In the genomic region with DNA sequence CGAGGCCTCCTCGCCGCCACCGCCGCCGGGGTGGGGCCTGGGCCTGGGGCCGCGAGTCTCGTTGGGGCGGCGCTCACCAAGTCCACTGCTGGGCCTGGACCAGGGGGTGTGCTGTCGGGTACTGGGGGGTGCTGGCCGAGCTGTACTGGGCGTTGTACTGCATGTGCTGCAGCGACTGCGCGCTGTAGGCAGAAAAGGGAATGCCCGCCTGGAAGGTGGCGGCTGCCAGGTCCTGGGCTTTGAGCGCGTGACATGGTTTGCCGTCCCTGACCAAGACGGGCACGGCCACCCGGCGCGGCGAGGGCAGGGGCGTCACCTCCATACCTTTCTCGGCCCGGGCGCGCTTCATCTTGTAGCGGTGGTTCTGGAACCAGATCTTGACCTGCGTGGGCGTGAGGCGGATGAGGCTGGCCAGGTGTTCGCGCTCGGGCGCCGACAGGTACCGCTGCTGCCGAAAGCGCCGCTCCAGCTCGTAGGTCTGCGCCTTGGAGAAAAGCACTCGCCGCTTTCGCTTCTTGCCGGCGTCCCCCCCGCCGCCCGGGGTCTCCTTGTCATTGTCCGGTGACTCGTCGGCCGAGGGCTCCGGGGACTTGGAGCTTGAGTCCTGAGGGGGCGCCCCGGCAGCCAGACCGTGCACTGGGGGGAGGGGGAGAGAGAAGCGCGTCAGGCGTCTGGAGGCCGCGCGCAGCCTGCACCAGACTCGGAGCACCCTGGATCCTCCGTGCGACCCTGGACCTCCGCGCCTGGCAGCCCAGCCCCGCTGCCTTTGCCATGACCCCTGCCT, we compare ENCODE assay signal across 1 cellular context.
TF ChIP-seq lines count a peak whose summit lies in the region.

No MANE protein-coding gene starts in this region.

TF ChIP-seq in GM12878, 131 proteins besides CTCF, POLR2A, EP300 and RAD21:
- no peak for TF ChIP-seq JUNB (IDR thresholded peaks at IDR 0.05)
- TF ChIP-seq, protein P1, sequence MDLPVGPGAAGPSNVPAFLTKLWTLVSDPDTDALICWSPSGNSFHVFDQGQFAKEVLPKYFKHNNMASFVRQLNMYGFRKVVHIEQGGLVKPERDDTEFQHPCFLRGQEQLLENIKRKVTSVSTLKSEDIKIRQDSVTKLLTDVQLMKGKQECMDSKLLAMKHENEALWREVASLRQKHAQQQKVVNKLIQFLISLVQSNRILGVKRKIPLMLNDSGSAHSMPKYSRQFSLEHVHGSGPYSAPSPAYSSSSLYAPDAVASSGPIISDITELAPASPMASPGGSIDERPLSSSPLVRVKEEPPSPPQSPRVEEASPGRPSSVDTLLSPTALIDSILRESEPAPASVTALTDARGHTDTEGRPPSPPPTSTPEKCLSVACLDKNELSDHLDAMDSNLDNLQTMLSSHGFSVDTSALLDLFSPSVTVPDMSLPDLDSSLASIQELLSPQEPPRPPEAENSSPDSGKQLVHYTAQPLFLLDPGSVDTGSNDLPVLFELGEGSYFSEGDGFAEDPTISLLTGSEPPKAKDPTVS (IDR thresholded peaks at IDR 0.05; ENCODE audit: low read depth, low read length) = no peak
- TF ChIP-seq CBX5 (IDR thresholded peaks at IDR 0.05; ENCODE audit: low read depth) = no peak
- TF ChIP-seq, protein P2, sequence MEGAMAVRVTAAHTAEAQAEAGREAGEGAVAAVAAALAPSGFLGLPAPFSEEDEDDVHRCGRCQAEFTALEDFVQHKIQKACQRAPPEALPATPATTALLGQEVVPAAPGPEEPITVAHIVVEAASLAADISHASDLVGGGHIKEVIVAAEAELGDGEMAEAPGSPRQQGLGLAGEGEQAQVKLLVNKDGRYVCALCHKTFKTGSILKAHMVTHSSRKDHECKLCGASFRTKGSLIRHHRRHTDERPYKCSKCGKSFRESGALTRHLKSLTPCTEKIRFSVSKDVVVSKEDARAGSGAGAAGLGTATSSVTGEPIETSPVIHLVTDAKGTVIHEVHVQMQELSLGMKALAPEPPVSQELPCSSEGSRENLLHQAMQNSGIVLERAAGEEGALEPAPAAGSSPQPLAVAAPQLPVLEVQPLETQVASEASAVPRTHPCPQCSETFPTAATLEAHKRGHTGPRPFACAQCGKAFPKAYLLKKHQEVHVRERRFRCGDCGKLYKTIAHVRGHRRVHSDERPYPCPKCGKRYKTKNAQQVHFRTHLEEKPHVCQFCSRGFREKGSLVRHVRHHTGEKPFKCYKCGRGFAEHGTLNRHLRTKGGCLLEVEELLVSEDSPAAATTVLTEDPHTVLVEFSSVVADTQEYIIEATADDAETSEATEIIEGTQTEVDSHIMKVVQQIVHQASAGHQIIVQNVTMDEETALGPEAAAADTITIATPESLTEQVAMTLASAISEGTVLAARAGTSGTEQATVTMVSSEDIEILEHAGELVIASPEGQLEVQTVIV (IDR thresholded peaks at IDR 0.05; ENCODE audit: borderline replicate concordance, partially characterized antibody) = no peak
- TF ChIP-seq POU2F2 (IDR thresholded peaks at IDR 0.05; ENCODE audit: borderline replicate concordance, low read depth, low read length) = no peak
- TF ChIP-seq, protein P3, sequence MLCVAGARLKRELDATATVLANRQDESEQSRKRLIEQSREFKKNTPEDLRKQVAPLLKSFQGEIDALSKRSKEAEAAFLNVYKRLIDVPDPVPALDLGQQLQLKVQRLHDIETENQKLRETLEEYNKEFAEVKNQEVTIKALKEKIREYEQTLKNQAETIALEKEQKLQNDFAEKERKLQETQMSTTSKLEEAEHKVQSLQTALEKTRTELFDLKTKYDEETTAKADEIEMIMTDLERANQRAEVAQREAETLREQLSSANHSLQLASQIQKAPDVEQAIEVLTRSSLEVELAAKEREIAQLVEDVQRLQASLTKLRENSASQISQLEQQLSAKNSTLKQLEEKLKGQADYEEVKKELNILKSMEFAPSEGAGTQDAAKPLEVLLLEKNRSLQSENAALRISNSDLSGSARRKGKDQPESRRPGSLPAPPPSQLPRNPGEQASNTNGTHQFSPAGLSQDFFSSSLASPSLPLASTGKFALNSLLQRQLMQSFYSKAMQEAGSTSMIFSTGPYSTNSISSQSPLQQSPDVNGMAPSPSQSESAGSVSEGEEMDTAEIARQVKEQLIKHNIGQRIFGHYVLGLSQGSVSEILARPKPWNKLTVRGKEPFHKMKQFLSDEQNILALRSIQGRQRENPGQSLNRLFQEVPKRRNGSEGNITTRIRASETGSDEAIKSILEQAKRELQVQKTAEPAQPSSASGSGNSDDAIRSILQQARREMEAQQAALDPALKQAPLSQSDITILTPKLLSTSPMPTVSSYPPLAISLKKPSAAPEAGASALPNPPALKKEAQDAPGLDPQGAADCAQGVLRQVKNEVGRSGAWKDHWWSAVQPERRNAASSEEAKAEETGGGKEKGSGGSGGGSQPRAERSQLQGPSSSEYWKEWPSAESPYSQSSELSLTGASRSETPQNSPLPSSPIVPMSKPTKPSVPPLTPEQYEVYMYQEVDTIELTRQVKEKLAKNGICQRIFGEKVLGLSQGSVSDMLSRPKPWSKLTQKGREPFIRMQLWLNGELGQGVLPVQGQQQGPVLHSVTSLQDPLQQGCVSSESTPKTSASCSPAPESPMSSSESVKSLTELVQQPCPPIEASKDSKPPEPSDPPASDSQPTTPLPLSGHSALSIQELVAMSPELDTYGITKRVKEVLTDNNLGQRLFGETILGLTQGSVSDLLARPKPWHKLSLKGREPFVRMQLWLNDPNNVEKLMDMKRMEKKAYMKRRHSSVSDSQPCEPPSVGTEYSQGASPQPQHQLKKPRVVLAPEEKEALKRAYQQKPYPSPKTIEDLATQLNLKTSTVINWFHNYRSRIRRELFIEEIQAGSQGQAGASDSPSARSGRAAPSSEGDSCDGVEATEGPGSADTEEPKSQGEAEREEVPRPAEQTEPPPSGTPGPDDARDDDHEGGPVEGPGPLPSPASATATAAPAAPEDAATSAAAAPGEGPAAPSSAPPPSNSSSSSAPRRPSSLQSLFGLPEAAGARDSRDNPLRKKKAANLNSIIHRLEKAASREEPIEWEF (IDR thresholded peaks at IDR 0.05; ENCODE audit: insufficient replicate concordance, low read depth, low read length) = no peak
- no peak for TF ChIP-seq ASH2L (IDR thresholded peaks at IDR 0.05; ENCODE audit: borderline replicate concordance, low read depth)
- TF ChIP-seq, protein P4, sequence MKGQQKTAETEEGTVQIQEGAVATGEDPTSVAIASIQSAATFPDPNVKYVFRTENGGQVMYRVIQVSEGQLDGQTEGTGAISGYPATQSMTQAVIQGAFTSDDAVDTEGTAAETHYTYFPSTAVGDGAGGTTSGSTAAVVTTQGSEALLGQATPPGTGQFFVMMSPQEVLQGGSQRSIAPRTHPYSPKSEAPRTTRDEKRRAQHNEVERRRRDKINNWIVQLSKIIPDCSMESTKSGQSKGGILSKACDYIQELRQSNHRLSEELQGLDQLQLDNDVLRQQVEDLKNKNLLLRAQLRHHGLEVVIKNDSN (IDR thresholded peaks at IDR 0.05; ENCODE audit: borderline replicate concordance, extremely low read length, insufficient read depth, low read depth, low read length) = no peak
- TF ChIP-seq, protein P5, sequence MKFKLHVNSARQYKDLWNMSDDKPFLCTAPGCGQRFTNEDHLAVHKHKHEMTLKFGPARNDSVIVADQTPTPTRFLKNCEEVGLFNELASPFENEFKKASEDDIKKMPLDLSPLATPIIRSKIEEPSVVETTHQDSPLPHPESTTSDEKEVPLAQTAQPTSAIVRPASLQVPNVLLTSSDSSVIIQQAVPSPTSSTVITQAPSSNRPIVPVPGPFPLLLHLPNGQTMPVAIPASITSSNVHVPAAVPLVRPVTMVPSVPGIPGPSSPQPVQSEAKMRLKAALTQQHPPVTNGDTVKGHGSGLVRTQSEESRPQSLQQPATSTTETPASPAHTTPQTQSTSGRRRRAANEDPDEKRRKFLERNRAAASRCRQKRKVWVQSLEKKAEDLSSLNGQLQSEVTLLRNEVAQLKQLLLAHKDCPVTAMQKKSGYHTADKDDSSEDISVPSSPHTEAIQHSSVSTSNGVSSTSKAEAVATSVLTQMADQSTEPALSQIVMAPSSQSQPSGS (IDR thresholded peaks at IDR 0.05; ENCODE audit: low read length) = no peak
- no peak for TF ChIP-seq IKZF1 (conservative IDR thresholded peaks at IDR 0.05)
- no peak for TF ChIP-seq SREBF2 (IDR thresholded peaks at IDR 0.05; ENCODE audit: low read length)
- no peak for TF ChIP-seq KLF5 (IDR thresholded peaks at IDR 0.05; ENCODE audit: partially characterized antibody)
- no peak for TF ChIP-seq ATF7 (IDR thresholded peaks at IDR 0.05; ENCODE audit: low read depth)
- no peak for TF ChIP-seq SP1 (IDR thresholded peaks at IDR 0.05; ENCODE audit: low read depth, low read length)
- no peak for TF ChIP-seq ZNF217 (IDR thresholded peaks at IDR 0.05)
- TF ChIP-seq GABPA (IDR thresholded peaks at IDR 0.05; ENCODE audit: low read depth) = no peak
TF ChIP-seq in GM12878: peak in this region for 0.
